In genomic region chr1:234658143-234658542, GRCh38 we compare ENCODE assay signal across 11 cellular contexts. TPM values are rescaled to one million over a fixed set of nuclear protein-coding genes. Genes with fewer than 3 reads are reported as not detected.
DNase-seq lines count a peak whose midpoint lies in the region; ATAC-seq and TF ChIP-seq lines count a peak whose summit lies in the region.
"Had no signal": no experiment of that assay in that cellular context is flagged by ENCODE, and none has a peak within 500 bp of the region (broad histone marks: within the 10 kb centered on the region; RNA-seq: fewer than 3 reads in every experiment).

No MANE protein-coding gene starts in this region.

- ATAC-seq in GM21825 (IDR thresholded peaks at IDR 0.05; ENCODE audit: unreplicated experiment) (no peak), GM21717 (IDR thresholded peaks at IDR 0.05; ENCODE audit: unreplicated experiment) (no peak), HG03280 (IDR thresholded peaks at IDR 0.05; ENCODE audit: unreplicated experiment) (no peak)

- H3K27me3 ChIP-seq in GM23248 (replicated peaks; ENCODE audit: insufficient read depth) (no peaks in the 10 kb centered on the region), SK-N-SH (ENCODE audit: insufficient read depth) (no peaks in the 10 kb centered on the region)

- intact Hi-C loops in activated T-helper 2 cell treated with anti-CD3 and anti-CD28 coated beads, Interferon-gamma antibody, Interleukin-2, Interleukin-4, amounts not matched to agents 10 μg/mL and 5 μg/mL and 100 μg/mL, durations not matched to agents 14 hours and 24 hours and 36 hours (cut with micrococcal nuclease), result no loop called here

- H3K9me2 ChIP-seq in GM23248 (ENCODE audit: insufficient read depth) (no peaks in the 10 kb centered on the region), SK-N-SH (no peaks in the 10 kb centered on the region)

- H3K4me1 Mint-ChIP-seq in activated T-helper 2 cell treated with anti-CD3 and anti-CD28 coated beads, Interferon-gamma antibody, Interleukin-2, Interleukin-4, amounts not matched to agents 10 μg/mL and 5 μg/mL and 100 μg/mL, durations not matched to agents 14 hours and 24 hours and 36 hours (ENCODE audit: low read depth), result peaks cover 17% of the 10 kb centered on the region

- H3K4me1 ChIP-seq in GM23248 (ENCODE audit: insufficient read depth) (peaks cover 34% of the 10 kb centered on the region), SK-N-SH (ENCODE audit: control insufficient read depth in 1 of 2, insufficient read depth in 2 of 2, low read depth in 1 of 2, low read length in 1 of 2) (peaks cover 27 to 35% of the 10 kb centered on the region in 2 experiments)
- H3K4me1 ChIP-seq: HAP-1 had no signal

- H3K4me2 ChIP-seq in GM23248 (ENCODE audit: unreplicated experiment) (peak overlapping the region; percentile 46), SK-N-SH (peak overlapping the region; percentile 26; the same call in 1 of the 2 replicates)

- peak overlapping the region; percentile 70 for H3K9ac ChIP-seq in GM23248
- H3K9ac ChIP-seq in SK-N-SH, result peak overlapping the region; percentile 21; the same call in 1 of the 2 replicates

- peaks cover 4% of the 10 kb centered on the region for H3K27me3 Mint-ChIP-seq in activated T-helper 2 cell treated with anti-CD3 and anti-CD28 coated beads, Interferon-gamma antibody, Interleukin-2, Interleukin-4, amounts not matched to agents 10 μg/mL and 5 μg/mL and 100 μg/mL, durations not matched to agents 14 hours and 24 hours and 36 hours (ENCODE audit: low read depth)

- DNase-seq in GM23248 (peak; percentile 82), SK-N-SH (no peak), foreskin melanocyte (peak; percentile 16), skeletal muscle cell (ENCODE audit: low read depth) (peak; percentile 36)
- no peak for DNase-seq in activated T-helper 2 cell treated with anti-CD3 and anti-CD28 coated beads, Interferon-gamma antibody, Interleukin-2, Interleukin-4, amounts not matched to agents 10 μg/mL and 5 μg/mL and 100 μg/mL, durations not matched to agents 14 hours and 24 hours and 36 hours (ENCODE audit: low spot score)
- DNase-seq: RPMI8226 had no signal

- in situ Hi-C loops in GM23248 (cut with MboI), result no loop called here

- WGBS in GM23248 (ENCODE audit: low coverage in 1 of 2, low lambda C conversion rate in 2 of 2, missing lambda C conversion rate in 2 of 2), 2 experiments, result 3 to 18% methylated on average over 3 of the region's 3 CpGs
- 57% methylated on average over 1 of the region's 3 CpGs for WGBS in SK-N-SH (ENCODE audit: low lambda C conversion rate)

- POLR2A ChIA-PET in SK-N-SH (lab: Yijun Ruan, JAX), result interaction anchor here (0.9 to 2.5 kb wide), 3 partner anchors 10 to 66 kb away, joined by 3 to 11 read pairs (median 4); no protein-coding TSS in a partner anchor

- peak overlapping the region; percentile 91 for H3K27ac ChIP-seq in GM23248
- peak overlapping the region; percentile 24 to 79; a peak in 3 of 4 replicates for H3K27ac ChIP-seq in SK-N-SH (ENCODE audit: low read depth in 2 of 2, low read length in 1 of 2)

- no peaks in the 10 kb centered on the region for H3K36me3 ChIP-seq in GM23248 (ENCODE audit: low read depth)
- H3K36me3 ChIP-seq in SK-N-SH (replicated peaks in 1 of 2; ENCODE audit: control insufficient read depth in 1 of 2, insufficient read depth in 2 of 2, low read length in 1 of 2), result no peaks in the 10 kb centered on the region
- H3K36me3 ChIP-seq: HAP-1 had no signal

- no peak overlapping the region for H3K4me3 ChIP-seq in GM23248
- no peak overlapping the region for H3K4me3 ChIP-seq in SK-N-SH (ENCODE audit: low read depth in 2 of 2, low read length in 1 of 2)
- H3K4me3 ChIP-seq in skeletal muscle cell (ENCODE audit: low read depth, low read length), result no peak overlapping the region
- H3K4me3 ChIP-seq: HAP-1, K562 had no signal

- no peak overlapping the region for H3K4me3 Mint-ChIP-seq in activated T-helper 2 cell treated with anti-CD3 and anti-CD28 coated beads, Interferon-gamma antibody, Interleukin-2, Interleukin-4, amounts not matched to agents 10 μg/mL and 5 μg/mL and 100 μg/mL, durations not matched to agents 14 hours and 24 hours and 36 hours (ENCODE audit: low read depth)

- H3K27ac Mint-ChIP-seq in activated T-helper 2 cell treated with anti-CD3 and anti-CD28 coated beads, Interferon-gamma antibody, Interleukin-2, Interleukin-4, amounts not matched to agents 10 μg/mL and 5 μg/mL and 100 μg/mL, durations not matched to agents 14 hours and 24 hours and 36 hours, result no peak overlapping the region

- H4K20me1 ChIP-seq in GM23248 (ENCODE audit: insufficient read depth), result no peaks in the 10 kb centered on the region
- no peaks in the 10 kb centered on the region for H4K20me1 ChIP-seq in SK-N-SH (ENCODE audit: insufficient read depth)

- no peaks in the 10 kb centered on the region for H3K9me3 Mint-ChIP-seq in activated T-helper 2 cell treated with anti-CD3 and anti-CD28 coated beads, Interferon-gamma antibody, Interleukin-2, Interleukin-4, amounts not matched to agents 10 μg/mL and 5 μg/mL and 100 μg/mL, durations not matched to agents 14 hours and 24 hours and 36 hours

- no peaks in the 10 kb centered on the region for H3K36me3 Mint-ChIP-seq in activated T-helper 2 cell treated with anti-CD3 and anti-CD28 coated beads, Interferon-gamma antibody, Interleukin-2, Interleukin-4, amounts not matched to agents 10 μg/mL and 5 μg/mL and 100 μg/mL, durations not matched to agents 14 hours and 24 hours and 36 hours (ENCODE audit: low read depth)

- H3F3A ChIP-seq in GM23248 (ENCODE audit: insufficient read depth) (peaks cover 35% of the 10 kb centered on the region), SK-N-SH (replicated peaks; ENCODE audit: insufficient read depth) (peaks cover 17% of the 10 kb centered on the region)

- no peaks in the 10 kb centered on the region for H3K79me2 ChIP-seq in GM23248 (ENCODE audit: insufficient read depth)
- no peaks in the 10 kb centered on the region for H3K79me2 ChIP-seq in SK-N-SH (ENCODE audit: insufficient read depth)

- TF ChIP-seq CTCF in SK-N-SH (IDR thresholded peaks at IDR 0.05), result no peak

- H2AFZ ChIP-seq in GM23248 (0 out of 2 replicates have a peak overlapping the region, but pooled peaks have one; percentile 38), SK-N-SH (ENCODE audit: low read depth) (no peak overlapping the region)

- CTCF ChIA-PET in SK-N-SH (lab: Yijun Ruan, JAX), result interaction anchor here (0.8 to 1.1 kb wide), 3 partner anchors 12 to 60 kb away, joined by 3 read pairs; no protein-coding TSS in a partner anchor

- no peak for TF ChIP-seq EP300 in SK-N-SH (IDR thresholded peaks at IDR 0.05; ENCODE audit: borderline replicate concordance in 1 of 2, low read depth in 1 of 2, low read length in 1 of 2)

- TF ChIP-seq RAD21 in SK-N-SH (IDR thresholded peaks at IDR 0.05; ENCODE audit: low read length), result no peak

- no peaks in the 10 kb centered on the region for H3K9me3 ChIP-seq in GM23248 (ENCODE audit: low read depth)
- no peaks in the 10 kb centered on the region for H3K9me3 ChIP-seq in SK-N-SH
- H3K9me3 ChIP-seq: HAP-1 had no signal

TF ChIP-seq in SK-N-SH, 30 proteins besides CTCF, POLR2A, EP300 and RAD21 (continues in another document):
- TF ChIP-seq NRF1 (IDR thresholded peaks at IDR 0.05; ENCODE audit: low read depth, low read length) (no peak), FOSL2 (IDR thresholded peaks at IDR 0.05; ENCODE audit: borderline replicate concordance, low read depth) (no peak), REST (IDR thresholded peaks at IDR 0.05; ENCODE audit: low read depth, low read length) (no peak), NFIC (IDR thresholded peaks at IDR 0.05; ENCODE audit: borderline replicate concordance) (peak; percentile 38), EZH2phosphoT487 (IDR thresholded peaks at IDR 0.05; ENCODE audit: borderline replicate concordance, low read depth) (no peak), IRF3 (IDR thresholded peaks at IDR 0.05; ENCODE audit: low read depth, low read length) (no peak)

RNA-seq across cellular contexts. Expression of gene IRF2BP2, which starts 48.2 kb away (rescaled TPM):
- 60.7 and 69.3 TPM in 2 replicates for total RNA-seq in GM23248 (2014; rRNA removed; shearing (Covaris generic))
- polyA plus RNA-seq in GM23248 (2016; fragmentation: Nextera tagmentation; extraction: Ambion mirVana) (12.9 and 13.0 TPM in 2 replicates), SK-N-SH (2012; rRNA removed) (40.3 and 73.9 TPM in 2 replicates)
- 28.1 and 46.6 TPM in 2 replicates for polyA plus RNA-seq in SK-N-SH (2012; cell fraction: cytosol; rRNA removed)
- polyA plus RNA-seq in SK-N-SH (2012; cell fraction: nucleus; rRNA removed), result 73.9 and 167 TPM in 2 replicates
- total RNA-seq in activated T-helper 2 cell treated with anti-CD3 and anti-CD28 coated beads, Interferon-gamma antibody, Interleukin-2, Interleukin-4, amounts not matched to agents 10 μg/mL and 5 μg/mL and 100 μg/mL, durations not matched to agents 14 hours and 24 hours and 36 hours, result 276 and 292 TPM in 2 replicates

Comparison
In these comparisons a context has a peak if more than half of its experiments do, and no peak if none do; other contexts are left out.
1. DNase-seq: peak in GM23248 (single experiment), foreskin melanocyte (single experiment) and skeletal muscle cell (single experiment); none in SK-N-SH (single experiment) and activated T-helper 2 cell treated with anti-CD3 and anti-CD28 coated beads, Interferon-gamma antibody, Interleukin-2, Interleukin-4, amounts not matched to agents 10 μg/mL and 5 μg/mL and 100 μg/mL, durations not matched to agents 14 hours and 24 hours and 36 hours (single experiment).